8 cellular contexts compared by ENCODE assay signal in genomic region chr9:101705135-101705661, GRCh38.
A peak's percentile ranks its signal among the peaks of the same experiment; 100 is the strongest.
DNase-seq lines count a peak whose midpoint lies in the region; ATAC-seq and TF ChIP-seq lines count a peak whose summit lies in the region.

No MANE protein-coding gene starts in this region.

- H3K36me3 Mint-ChIP-seq in activated naive CD8-positive, alpha-beta T cell, result no peaks in the 10 kb centered on the region

- TF ChIP-seq CTCF in GM13976 (IDR thresholded peaks at IDR 0.05; ENCODE audit: borderline replicate concordance, control extremely low read depth, extremely low read depth, insufficient read depth, missing control alignments), result peak; percentile 10

- no peak for DNase-seq in GM13976 (ENCODE audit: low spot score)
- peak; percentile 90 for DNase-seq in NCI-H69 (lab: John Stamatoyannopoulos, UW)
- peak; percentile 11 for DNase-seq in iris pigment epithelial cell (ENCODE audit: low read depth)
- DNase-seq in stimulated activated CD8-positive, alpha-beta memory T cell treated with anti-CD3 and anti-CD28 coated beads, Interleukin-2, amount 100 ng/mL, for 48 hours (ENCODE audit: low read depth in 2 of 2), result peak; percentile 7 to 17
- no peak for DNase-seq in NCI-H2196 (lab: John Stamatoyannopoulos, UW; ENCODE audit: unreplicated experiment)
- DNase-seq in NCI-H187 (lab: John Stamatoyannopoulos, UW), result no peak

- H3K4me1 Mint-ChIP-seq in activated naive CD8-positive, alpha-beta T cell (ENCODE audit: low read depth), result peaks cover 14% of the 10 kb centered on the region

- peak; percentile 76 for ATAC-seq in HG02588 (IDR thresholded peaks at IDR 0.05; ENCODE audit: unreplicated experiment)

- H3K4me3 Mint-ChIP-seq in activated naive CD8-positive, alpha-beta T cell, result peak overlapping the region; percentile 86

- H3K9me3 Mint-ChIP-seq in activated naive CD8-positive, alpha-beta T cell (ENCODE audit: low read depth), result no peaks in the 10 kb centered on the region

- in situ Hi-C loops in GM13976 (cut with MboI; ENCODE audit: low sequenced_read_pairs, unreplicated experiment), result no loop called here

- peak overlapping the region; percentile 52 for H3K27ac Mint-ChIP-seq in activated naive CD8-positive, alpha-beta T cell

- peaks cover under 1% of the 10 kb centered on the region for H3K27me3 Mint-ChIP-seq in activated naive CD8-positive, alpha-beta T cell

Comparison
In these comparisons a context has a peak if more than half of its experiments do, and no peak if none do; other contexts are left out.
1. DNase-seq: peak in NCI-H69 (single experiment), iris pigment epithelial cell (single experiment) and stimulated activated CD8-positive, alpha-beta memory T cell treated with anti-CD3 and anti-CD28 coated beads, Interleukin-2, amount 100 ng/mL, for 48 hours (2 of 2); none in GM13976 (single experiment), NCI-H2196 (single experiment) and NCI-H187 (0 of 2).